8 cellular contexts compared by ENCODE assay signal in genomic region chr16:23801387-23801786, GRCh38. TPM values are rescaled to one million over a fixed set of nuclear protein-coding genes. Genes with fewer than 3 reads are reported as not detected.
DNase-seq lines count a peak whose midpoint lies in the region; ATAC-seq and TF ChIP-seq lines count a peak whose summit lies in the region.

No MANE protein-coding gene starts in this region.

- peaks cover 0 to 4% (median 0%) of the 10 kb centered on the region in 4 donors for H3K27me3 ChIP-seq in liver (ENCODE audit: control insufficient read depth in 4 of 4, insufficient read depth in 4 of 4, low read length in 3 of 4)

- DNase-seq in NCI-H2196 (lab: John Stamatoyannopoulos, UW; ENCODE audit: unreplicated experiment) (peak; percentile 74), NCI-H2196 treated with DMSO at 0.1 percent for 48 hours (lab: John Stamatoyannopoulos, UW; ENCODE audit: unreplicated experiment) (no peak), NCI-H2227 treated with DMSO at 0.1 percent for 48 hours (lab: John Stamatoyannopoulos, UW) (peak; percentile 68), choroid plexus epithelial cell (ENCODE audit: low read depth) (peak; percentile 71)
- DNase-seq in activated CD4-positive, alpha-beta T cell treated with anti-CD3 and anti-CD28 coated beads for 4 hours: peak; percentile 77 to 80
- DNase-seq in stimulated activated CD4-positive, alpha-beta T cell treated with anti-CD3 and anti-CD28 coated beads, TNF-alpha, amount 100 ng/mL, for 1 hour (ENCODE audit: low read depth in 3 of 3, low spot score in 1 of 3): peak; percentile 50 to 78 (median 60)

- H3K27ac ChIP-seq in liver (ENCODE audit: low read depth in 1 of 2, low read length in 2 of 2): no peak overlapping the region

- H3K4me3 ChIP-seq in choroid plexus epithelial cell (ENCODE audit: low read depth, low read length): no peak overlapping the region
- H3K4me3 ChIP-seq in liver (ENCODE audit: low read depth in 1 of 3, low read length in 3 of 3): no peak overlapping the region

- H3K9me3 ChIP-seq in liver (ENCODE audit: control insufficient read depth in 4 of 4, low read length in 3 of 4): no peaks in the 10 kb centered on the region

- WGBS in liver: 5% methylated on average over 4 of the region's 5 CpGs

- no peaks in the 10 kb centered on the region for H3K36me3 ChIP-seq in liver (ENCODE audit: control insufficient read depth in 4 of 4, insufficient read depth in 3 of 4, low read depth in 1 of 4, low read length in 3 of 4)

- peak; percentile 81 for TF ChIP-seq CTCF in choroid plexus epithelial cell (conservative IDR thresholded peaks at IDR 0.05; ENCODE audit: low read depth, low read length)
- peak; percentile 80 for TF ChIP-seq CTCF in liver (IDR thresholded peaks at IDR 0.05; ENCODE audit: low read depth, low read length, missing input control)

- peaks cover 0 to 2% (median 0%) of the 10 kb centered on the region in 4 donors for H3K4me1 ChIP-seq in liver (ENCODE audit: control insufficient read depth in 4 of 4, insufficient read depth in 4 of 4, low read length in 3 of 4)

- TF ChIP-seq RAD21 in liver (IDR thresholded peaks at IDR 0.05): peak; percentile 73 to 82

- no peak overlapping the region for H3K9ac ChIP-seq in liver (ENCODE audit: low read depth in 1 of 2, low read length in 2 of 2)

- ATAC-seq in HG02798 (IDR thresholded peaks at IDR 0.05; ENCODE audit: poor library complexity, unreplicated experiment): no peak

TF ChIP-seq in liver, 16 proteins besides CTCF, POLR2A, EP300 and RAD21:
- TF ChIP-seq GABPA (IDR thresholded peaks at IDR 0.05 in 1 of 2, conservative IDR thresholded peaks at IDR 0.05 in 1 of 2): no peak

RNA-seq across cellular contexts. Expression of gene PRKCB, which starts 34.4 kb away (rescaled TPM):
- total RNA-seq in liver: 1 to 10 TPM; 6.2 to 9.4 TPM
- 1 to 10 TPM; 1.6 to 1.7 TPM for polyA plus RNA-seq in liver

RNA-seq across cellular contexts. Expression of gene CHP2, which starts 46.6 kb away (rescaled TPM):
- not detected for total RNA-seq in liver
- polyA plus RNA-seq in liver: not detected
